In genomic region chr12:76300297-76300665, GRCh38 we compare ENCODE assay signal across 1 cellular context.
TF ChIP-seq lines count a peak whose summit lies in the region.

No MANE protein-coding gene starts in this region.

TF ChIP-seq in GM23338, 12 proteins besides CTCF, POLR2A, EP300 and RAD21 (continued from another document):
- TF ChIP-seq ZNF462 (CRISPR knock-in tag; IDR thresholded peaks at IDR 0.05) (no peak), JUNB (IDR thresholded peaks at IDR 0.05; ENCODE audit: unreplicated experiment) (no peak), ETS1 (IDR thresholded peaks at IDR 0.05) (no peak), ZNF114 (CRISPR knock-in tag; IDR thresholded peaks at IDR 0.05) (no peak), STAT1 (IDR thresholded peaks at IDR 0.05; ENCODE audit: unreplicated experiment) (no peak)
